In genomic region chr10:19917756-19918478, GRCh38 we compare ENCODE assay signal across 25 cellular contexts.
A peak's percentile ranks its signal among the peaks of the same experiment; 100 is the strongest.
DNase-seq lines count a peak whose midpoint lies in the region; ATAC-seq and TF ChIP-seq lines count a peak whose summit lies in the region.
"Had no signal": no experiment of that assay in that cellular context is flagged by ENCODE, and none has a peak within 500 bp of the region (broad histone marks: within the 10 kb centered on the region; RNA-seq: fewer than 3 reads in every experiment).

No MANE protein-coding gene starts in this region.

- peak overlapping the region; percentile 40 to 56 for H3K27ac ChIP-seq in ascending aorta
- H3K27ac ChIP-seq in hepatocyte: peak overlapping the region; percentile 33
- no peak overlapping the region for H3K27ac ChIP-seq in lower lobe of right lung
- H3K27ac ChIP-seq in Karpas-422 (ENCODE audit: low read length): no peak overlapping the region
- H3K27ac ChIP-seq: spleen had no signal

- H3K9ac ChIP-seq in Karpas-422 (ENCODE audit: low read length): no peak overlapping the region

- TF ChIP-seq CTCF in ascending aorta (IDR thresholded peaks at IDR 0.05): no peak
- no peak for TF ChIP-seq CTCF in hepatocyte (IDR thresholded peaks at IDR 0.05; ENCODE audit: poor library complexity)
- no peak for TF ChIP-seq CTCF in nephron (IDR thresholded peaks at IDR 0.05; ENCODE audit: unreplicated experiment in 3 of 3)
- no peak for TF ChIP-seq CTCF in lower lobe of right lung (IDR thresholded peaks at IDR 0.05)

- H3K4me2 ChIP-seq in hepatocyte (peak overlapping the region; percentile 25), Karpas-422 (ENCODE audit: low read depth, low read length, poor library complexity, severe bottlenecking) (no peak overlapping the region)

- DNase-seq in HT-29 (ENCODE audit: low spot score) (peak; percentile 19), ascending aorta (ENCODE audit: low spot score in 2 of 2) (no peak), hepatocyte (ENCODE audit: low spot score) (no peak), lower lobe of right lung (no peak), NCI-H187 treated with DMSO at 0.1 percent for 48 hours (lab: John Stamatoyannopoulos, UW) (no peak), Karpas-422 (no peak)
- DNase-seq: activated CD4-positive, alpha-beta T cell treated with anti-CD3 and anti-CD28 coated beads, Interleukin-2, amount 50 U/mL, for 1 hour; aorta; BE2C; endodermal cell; esophagus squamous epithelium; GDM1; hippocampal formation; kidney; NCI-H1105; NCI-H2081 treated with DMSO at 0.1 percent for 48 hours; NCI-H446 treated with DMSO at 0.1 percent for 48 hours; occipital lobe; spleen; stimulated activated CD4-positive, alpha-beta T cell treated with anti-CD3 and anti-CD28 coated beads, Interleukin-2, amount 100 ng/mL, for 48 hours; substantia nigra had no signal

- peaks cover 10% of the 10 kb centered on the region for H3K79me2 ChIP-seq in hepatocyte
- H3K79me2 ChIP-seq in Karpas-422 (ENCODE audit: low read length): no peaks in the 10 kb centered on the region

- no peaks in the 10 kb centered on the region for H3K36me3 ChIP-seq in ascending aorta
- H3K36me3 ChIP-seq in hepatocyte (replicated peaks; ENCODE audit: insufficient read depth, low read depth): no peaks in the 10 kb centered on the region
- no peaks in the 10 kb centered on the region for H3K36me3 ChIP-seq in lower lobe of right lung
- H3K36me3 ChIP-seq in Karpas-422 (ENCODE audit: insufficient read depth, low read length): no peaks in the 10 kb centered on the region
- H3K36me3 ChIP-seq: BE2C, esophagus squamous epithelium, spleen had no signal

- H3K9me3 Mint-ChIP-seq in nephron: peaks cover 10% of the 10 kb centered on the region

- peak overlapping the region; percentile 50 to 80 (median 75) for H3K27ac Mint-ChIP-seq in nephron
- H3K27ac Mint-ChIP-seq: activated naive CD4-positive, alpha-beta T cell treated with anti-CD3 and anti-CD28 coated beads, Interleukin-2, amount 50 U/mL, for 24 hours; endodermal cell; stimulated activated effector memory CD8-positive, alpha-beta T cell treated with anti-CD3 and anti-CD28 coated beads, Interleukin-12 subunit alpha, Interleukin-12 subunit beta, amount 100 ng/mL, for 72 hours had no signal

- no peak overlapping the region for H3K4me3 Mint-ChIP-seq in nephron
- H3K4me3 Mint-ChIP-seq: activated naive CD4-positive, alpha-beta T cell treated with anti-CD3 and anti-CD28 coated beads, Interleukin-2, amount 50 U/mL, for 24 hours; endodermal cell; stimulated activated effector memory CD8-positive, alpha-beta T cell treated with anti-CD3 and anti-CD28 coated beads, Interleukin-12 subunit alpha, Interleukin-12 subunit beta, amount 100 ng/mL, for 72 hours had no signal

- 62% methylated on average over 3 of the region's 3 CpGs for WGBS in hepatocyte (ENCODE audit: low lambda C conversion rate, missing lambda C conversion rate)

- H3K27me3 Mint-ChIP-seq in nephron (ENCODE audit: low read depth): no peaks in the 10 kb centered on the region
- H3K27me3 Mint-ChIP-seq: activated naive CD4-positive, alpha-beta T cell treated with anti-CD3 and anti-CD28 coated beads, Interleukin-2, amount 50 U/mL, for 24 hours had no signal

- intact Hi-C loops in ascending aorta (cut with DNase I): no loop called here
- intact Hi-C loops in lower lobe of right lung (cut with DNase I): no loop called here

- H3K36me3 Mint-ChIP-seq in nephron (ENCODE audit: low read depth): peaks cover 15% of the 10 kb centered on the region
- H3K36me3 Mint-ChIP-seq: activated naive CD4-positive, alpha-beta T cell treated with anti-CD3 and anti-CD28 coated beads, Interleukin-2, amount 50 U/mL, for 24 hours; stimulated activated effector memory CD8-positive, alpha-beta T cell treated with anti-CD3 and anti-CD28 coated beads, Interleukin-12 subunit alpha, Interleukin-12 subunit beta, amount 100 ng/mL, for 72 hours had no signal

- peaks cover 53% of the 10 kb centered on the region for H3K4me1 Mint-ChIP-seq in nephron
- H3K4me1 Mint-ChIP-seq: activated naive CD4-positive, alpha-beta T cell treated with anti-CD3 and anti-CD28 coated beads, Interleukin-2, amount 50 U/mL, for 24 hours; stimulated activated effector memory CD8-positive, alpha-beta T cell treated with anti-CD3 and anti-CD28 coated beads, Interleukin-12 subunit alpha, Interleukin-12 subunit beta, amount 100 ng/mL, for 72 hours had no signal

- peaks cover 7 to 48% of the 10 kb centered on the region in 2 donors for H3K4me1 ChIP-seq in ascending aorta
- peaks cover 35% of the 10 kb centered on the region for H3K4me1 ChIP-seq in hepatocyte (ENCODE audit: insufficient read depth)
- peaks cover 43% of the 10 kb centered on the region for H3K4me1 ChIP-seq in lower lobe of right lung
- no peaks in the 10 kb centered on the region for H3K4me1 ChIP-seq in Karpas-422 (ENCODE audit: low read length)
- H3K4me1 ChIP-seq: BE2C had no signal

- H3K9me2 ChIP-seq in hepatocyte (replicated peaks; ENCODE audit: insufficient read depth) (no peaks in the 10 kb centered on the region), Karpas-422 (replicated peaks; ENCODE audit: insufficient read depth, low read length) (no peaks in the 10 kb centered on the region)

- no peaks in the 10 kb centered on the region for H3K27me3 ChIP-seq in ascending aorta
- H3K27me3 ChIP-seq in hepatocyte: no peaks in the 10 kb centered on the region
- no peaks in the 10 kb centered on the region for H3K27me3 ChIP-seq in lower lobe of right lung (ENCODE audit: low read depth)
- no peaks in the 10 kb centered on the region for H3K27me3 ChIP-seq in Karpas-422 (ENCODE audit: low read length)
- H3K27me3 ChIP-seq: BE2C, esophagus squamous epithelium, spleen had no signal

- H3K4me3 ChIP-seq in ascending aorta: no peak overlapping the region
- H3K4me3 ChIP-seq in hepatocyte: no peak overlapping the region
- H3K4me3 ChIP-seq in lower lobe of right lung: no peak overlapping the region
- no peak overlapping the region for H3K4me3 ChIP-seq in Karpas-422 (ENCODE audit: low read length)
- H3K4me3 ChIP-seq: esophagus squamous epithelium, spleen had no signal

- ATAC-seq in lower lobe of right lung (no peak), GM18873 (IDR thresholded peaks at IDR 0.05; ENCODE audit: low FRiP score, unreplicated experiment) (no peak)
- ATAC-seq: stimulated activated effector memory CD8-positive, alpha-beta T cell treated with anti-CD3 and anti-CD28 coated beads, Interleukin-12 subunit alpha, Interleukin-12 subunit beta, amount 100 ng/mL, for 72 hours had no signal

- no peak overlapping the region for H2AFZ ChIP-seq in hepatocyte
- no peak overlapping the region for H2AFZ ChIP-seq in Karpas-422 (ENCODE audit: low read length)

- no peaks in the 10 kb centered on the region for H4K20me1 ChIP-seq in hepatocyte (ENCODE audit: insufficient read depth, poor library complexity, severe bottlenecking)
- no peaks in the 10 kb centered on the region for H4K20me1 ChIP-seq in Karpas-422 (ENCODE audit: insufficient read depth, low read depth, low read length)

- H3K9me3 ChIP-seq in ascending aorta (no peaks in the 10 kb centered on the region), hepatocyte (ENCODE audit: low read depth) (no peaks in the 10 kb centered on the region), lower lobe of right lung (peaks cover 11% of the 10 kb centered on the region), Karpas-422 (ENCODE audit: low read length) (peaks cover 19% of the 10 kb centered on the region)
- H3K9me3 ChIP-seq: BE2C, esophagus squamous epithelium had no signal

Comparison
In these comparisons a context has a peak if more than half of its experiments do, and no peak if none do; other contexts are left out.
1. H3K27ac ChIP-seq: peak in ascending aorta (2 of 2) and hepatocyte (single experiment); none in lower lobe of right lung (single experiment) and Karpas-422 (single experiment).